9 cellular contexts compared by ENCODE assay signal in the genomic region with DNA sequence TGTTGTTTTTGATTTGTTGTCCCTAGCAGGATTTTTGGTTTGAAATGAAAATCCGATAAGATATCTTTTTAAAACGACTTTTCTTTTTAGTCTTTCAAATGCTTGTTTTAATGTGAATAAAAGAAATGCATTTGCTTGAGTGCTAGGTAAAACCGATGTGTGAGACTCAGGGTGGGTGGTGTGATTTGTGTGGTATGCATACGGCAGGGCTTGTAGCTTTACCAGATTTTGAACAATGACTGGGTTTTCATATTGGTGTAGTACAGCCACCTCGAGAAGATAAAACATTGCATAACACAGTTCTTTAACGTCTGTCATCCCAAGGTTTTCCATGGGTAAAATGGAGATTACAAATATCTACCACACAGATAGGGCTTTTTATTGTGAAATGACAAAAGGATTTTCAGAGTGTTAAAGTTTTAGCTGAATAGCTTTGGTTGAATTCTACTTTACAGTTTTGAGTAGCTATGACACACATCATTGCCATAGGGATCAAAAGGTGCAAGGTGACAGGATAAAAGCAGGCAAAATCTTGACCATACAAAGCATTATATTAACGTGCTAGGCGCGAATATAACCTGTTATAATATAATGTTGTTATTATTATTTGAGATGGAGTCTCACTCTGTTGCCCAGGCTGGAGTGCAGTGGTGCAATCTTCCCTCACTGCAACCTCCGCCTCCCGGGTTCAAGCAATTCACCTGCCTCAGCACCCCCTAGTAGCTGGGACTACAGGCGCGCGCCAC. TPM values are rescaled to one million over a fixed set of nuclear protein-coding genes. Genes with fewer than 3 reads are reported as not detected.
A peak's percentile ranks its signal among the peaks of the same experiment; 100 is the strongest.
DNase-seq lines count a peak whose midpoint lies in the region; ATAC-seq, FAIRE-seq and TF ChIP-seq lines count a peak whose summit lies in the region.
"Had no signal": no experiment of that assay in that cellular context is flagged by ENCODE, and none has a peak within 500 bp of the region (broad histone marks: within the 10 kb centered on the region; RNA-seq: fewer than 3 reads in every experiment).

No MANE protein-coding gene starts in this region.

- TF ChIP-seq CTCF in AG09309 (IDR thresholded peaks at IDR 0.05; ENCODE audit: control insufficient read depth, insufficient read depth, low read depth, low read length, missing control alignments) (no peak), astrocyte of the spinal cord (IDR thresholded peaks at IDR 0.05; ENCODE audit: low read depth, low read length) (no peak), nephron (IDR thresholded peaks at IDR 0.05; ENCODE audit: unreplicated experiment in 3 of 3) (no peak)

- peaks cover 16% of the 10 kb centered on the region for H3K36me3 ChIP-seq in HUES64 (ENCODE audit: insufficient read depth, low read length)

- no peak for DNase-seq in AG09309 (ENCODE audit: low read depth)
- DNase-seq in astrocyte of the spinal cord (ENCODE audit: low read depth, low spot score), result no peak
- DNase-seq in mesenteric fat pad (ENCODE audit: low spot score), result no peak
- DNase-seq in urothelium cell line (ENCODE audit: low spot score), result no peak

- no peak for ATAC-seq in HG02588 (IDR thresholded peaks at IDR 0.05; ENCODE audit: unreplicated experiment)
- no peak for ATAC-seq in HG03039 (IDR thresholded peaks at IDR 0.05; ENCODE audit: unreplicated experiment)

- in situ Hi-C loops in astrocyte of the spinal cord (cut with HindIII; ENCODE audit: low sequenced_read_pairs), result no loop called here

- H3K4me1 ChIP-seq in HUES64 (ENCODE audit: insufficient read depth, low read length), result peaks cover 24% of the 10 kb centered on the region

- H3K9ac ChIP-seq in HUES64 (ENCODE audit: low read depth, low read length), result no peak overlapping the region

- H3K27ac ChIP-seq in HUES64 (ENCODE audit: low read depth, low read length), result no peak overlapping the region

- no peaks in the 10 kb centered on the region for H3K9me3 ChIP-seq in HUES64 (ENCODE audit: insufficient read depth, low read depth, low read length)

- peak overlapping the region; percentile 21; the same call in 1 of the 2 replicates for H3K4me3 ChIP-seq in AG09309 (ENCODE audit: control insufficient read depth, low read depth, low read length)
- H3K4me3 ChIP-seq in HUES64 (ENCODE audit: low read length), result peak overlapping the region; percentile 93; the same call in 1 of the 2 replicates
- H3K4me3 ChIP-seq in astrocyte of the spinal cord (ENCODE audit: low read depth, low read length), result peak overlapping the region; percentile 33

- peaks cover 22% of the 10 kb centered on the region for H3K36me3 Mint-ChIP-seq in nephron (ENCODE audit: low read depth)

- no peaks in the 10 kb centered on the region for H3K27me3 Mint-ChIP-seq in nephron (ENCODE audit: low read depth)

- peak overlapping the region; percentile 18 to 98 (median 68) for H3K27ac Mint-ChIP-seq in nephron

- H3K4me1 Mint-ChIP-seq in nephron, result peaks cover 21% of the 10 kb centered on the region

- WGBS in HUES64, result 78% methylated on average over 10 of the region's 14 CpGs

- FAIRE-seq in urothelium cell line (lab: Jason Lieb, UNC), result no peak
- FAIRE-seq: endometrium had no signal

- peak overlapping the region; percentile 96 to 100 (median 99) for H3K4me3 Mint-ChIP-seq in nephron

- no peaks in the 10 kb centered on the region for H3K27me3 ChIP-seq in HUES64 (ENCODE audit: insufficient read depth, low read length)

- no peaks in the 10 kb centered on the region for H3K9me3 Mint-ChIP-seq in nephron

RNA-seq across cellular contexts. Expression of a gene that starts 0.8 kb away (rescaled TPM):
- 81.1 TPM for polyA plus RNA-seq in HUES64 (2013, experiment 1 of 2)
- polyA plus RNA-seq in HUES64 (2013, experiment 2 of 2), result 93.8 TPM
- 93.5 TPM for total RNA-seq in mesenteric fat pad

Comparison
In these comparisons a context has a peak if more than half of its experiments do, and no peak if none do; other contexts are left out.
1. H3K4me3 ChIP-seq: peak in every context shown above with its lines; median percentile 93 in HUES64; 33 in astrocyte of the spinal cord; 21 in AG09309.